ENCODE assay signal across 8 cellular contexts in the genomic region with DNA sequence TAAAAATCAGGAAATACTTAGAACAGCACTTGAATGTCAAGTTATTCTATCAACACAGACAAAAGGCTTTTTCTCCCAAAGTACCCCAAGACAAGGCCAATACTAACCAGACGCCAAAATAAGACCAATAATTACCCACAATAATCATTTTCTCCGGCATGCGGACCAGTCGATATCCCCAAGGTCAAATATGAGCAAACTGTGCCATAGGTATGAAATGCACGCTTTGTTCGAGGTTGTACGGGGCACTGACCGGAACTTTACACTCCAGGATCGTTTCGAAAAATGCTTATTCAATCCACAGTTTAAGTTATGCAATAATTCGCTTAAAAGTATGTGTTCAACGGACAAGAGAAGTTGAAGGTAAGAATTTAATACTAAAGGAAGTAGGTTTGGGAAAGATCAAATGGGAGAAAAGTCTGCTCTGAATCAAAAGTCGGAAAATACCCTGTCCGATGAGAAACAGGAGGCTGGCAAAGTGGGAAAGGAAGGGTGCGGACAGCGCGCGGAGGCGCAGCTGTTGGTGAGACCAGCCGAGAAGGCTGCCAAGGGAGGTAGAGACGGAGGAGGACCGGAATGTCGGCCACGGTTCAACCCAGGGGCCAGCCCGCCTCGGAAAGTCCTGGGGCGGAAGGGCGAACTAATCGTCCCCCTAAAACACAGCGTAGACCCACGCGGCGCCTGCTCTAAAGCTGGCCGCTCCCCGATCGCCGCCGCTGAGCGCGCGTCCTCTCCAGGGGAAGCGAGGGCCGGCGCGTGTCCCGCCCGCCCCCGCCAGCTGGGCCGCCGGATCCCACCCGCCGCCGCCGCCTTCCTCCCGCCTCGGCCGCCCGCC. TPM values are rescaled to one million over a fixed set of nuclear protein-coding genes. Genes with fewer than 3 reads are reported as not detected.
DNase-seq lines count a peak whose midpoint lies in the region; ATAC-seq and TF ChIP-seq lines count a peak whose summit lies in the region.

No MANE protein-coding gene starts in this region.

- no peaks in the 10 kb centered on the region; the same call in 1 of the 2 replicates for H3K9me1 ChIP-seq in IMR-90 (ENCODE audit: insufficient read depth, low read length)

- BruUV-seq in IMR-90 (replicated peaks; lab: Mats Ljungman, UMichigan) = no TSS peak

- H3K9me3 Mint-ChIP-seq in activated CD4-positive, alpha-beta T cell treated with anti-CD3 and anti-CD28 coated beads for 36 hours (ENCODE audit: low read depth) = peaks cover 4% of the 10 kb centered on the region

- H2BK15ac ChIP-seq in IMR-90 (ENCODE audit: low read depth, low read length) = peak overlapping the region; percentile 50; the same call in 2 of the 3 replicates

- H3K4ac ChIP-seq in IMR-90 (ENCODE audit: low read depth, low read length) = peak overlapping the region; percentile 88

- DNase-seq in activated CD4-positive, alpha-beta T cell treated with anti-CD3 and anti-CD28 coated beads for 36 hours = no peak
- DNase-seq in activated CD4-positive, alpha-beta T cell treated with anti-CD3 and anti-CD28 coated beads, Interleukin-2, amount 50 U/mL, for 48 hours = no peak
- DNase-seq in IMR-90 (peak; percentile 42), SHP77 (lab: John Stamatoyannopoulos, UW) (peak; percentile 63 to 70), dorsolateral prefrontal cortex (peak in 4 of 10 donors; percentile 21 to 56 (median 36)), lung (ENCODE audit: low spot score) (peak; percentile 55), thoracic aorta (ENCODE audit: low spot score) (peak; percentile 6)

- peak overlapping the region; percentile 62 for H2BK120ac ChIP-seq in IMR-90 (ENCODE audit: low read depth, low read length)

- H2BK5ac ChIP-seq in IMR-90 (ENCODE audit: low read depth, low read length, poor library complexity, severe bottlenecking) = peak overlapping the region; percentile 85

- peak overlapping the region; percentile 96 for H3K4me3 Mint-ChIP-seq in activated CD4-positive, alpha-beta T cell treated with anti-CD3 and anti-CD28 coated beads for 36 hours

- in situ Hi-C loops in IMR-90 (cut with MboI; ENCODE audit: low sequenced_read_pairs) = no loop called here

- no peak overlapping the region for H2BK20ac ChIP-seq in IMR-90 (ENCODE audit: low read depth, low read length)

- intact Hi-C loops in activated CD4-positive, alpha-beta T cell treated with anti-CD3 and anti-CD28 coated beads for 36 hours (cut with DNase I, micrococcal nuclease) = loop anchor here (1.0 to 10.0 kb wide), 14 partner anchors 26 to 769 kb away; partner anchors contain the start of genes CTBS (in 2 of the 2), RPF1 (in 2 of the 2), SSX2IP (in 2 of the 2) and BCL10 (in 1 of the 2)
- intact Hi-C loops in IMR-90 (cut with micrococcal nuclease) = loop anchor here (1.0 to 5.0 kb wide), 4 partner anchors 69 to 363 kb away; partner anchors contain the start of genes CTBS and PRKACB
- intact Hi-C loops in dorsolateral prefrontal cortex (cut with DNase I) = loop anchor here (2.0 to 10.0 kb wide), 4 partner anchors 27 to 249 kb away; partner anchors contain the start of genes CTBS (in 1 of the 2) and RPF1 (in 1 of the 2)

- H3K36me3 Mint-ChIP-seq in activated CD4-positive, alpha-beta T cell treated with anti-CD3 and anti-CD28 coated beads for 36 hours (ENCODE audit: low read depth) = peaks cover 28% of the 10 kb centered on the region

- peak overlapping the region; percentile 92 for H2AK9ac ChIP-seq in IMR-90 (replicated peaks; ENCODE audit: low read depth, low read length, poor library complexity)

- H3K27me3 ChIP-seq in IMR-90 (ENCODE audit: control insufficient read depth, insufficient read depth, low read length) = no peaks in the 10 kb centered on the region
- H3K27me3 ChIP-seq in dorsolateral prefrontal cortex = no peaks in the 10 kb centered on the region
- no peaks in the 10 kb centered on the region for H3K27me3 ChIP-seq in lung (ENCODE audit: control insufficient read depth, insufficient read depth)
- H3K27me3 ChIP-seq in thoracic aorta (replicated peaks; ENCODE audit: insufficient read depth) = no peaks in the 10 kb centered on the region

- H3K9me3 ChIP-seq in IMR-90 (ENCODE audit: control insufficient read depth, insufficient read depth, low read length) (no peaks in the 10 kb centered on the region), lung (ENCODE audit: control insufficient read depth in 2 of 2, insufficient read depth in 1 of 2, low read length in 1 of 2) (no peaks in the 10 kb centered on the region), thoracic aorta (no peaks in the 10 kb centered on the region)

- H3K4me1 ChIP-seq in IMR-90 (ENCODE audit: control insufficient read depth, insufficient read depth, low read length) (peaks cover 6% of the 10 kb centered on the region; the same call in 1 of the 2 replicates), lung (ENCODE audit: control insufficient read depth in 2 of 2, insufficient read depth in 2 of 2, low read length in 2 of 2) (peaks cover 3 to 25% of the 10 kb centered on the region in 2 donors), thoracic aorta (ENCODE audit: control insufficient read depth in 1 of 2, low read depth in 2 of 2) (peaks cover 36 to 49% of the 10 kb centered on the region in 2 donors)

- 0% methylated on average over 20 of the region's 58 CpGs; no CpG with 5 or more reads in 1 of the 2 experiments for WGBS in IMR-90 (ENCODE audit: extremely low coverage in 2 of 2, insufficient read length in 1 of 2), 2 experiments
- 0 to 1% methylated on average over 48 to 58 of the region's 58 CpGs for WGBS in lung, 2 donors

- H3K9ac ChIP-seq in IMR-90 (ENCODE audit: low read depth, low read length) = peak overlapping the region; percentile 97

- H3K18ac ChIP-seq in IMR-90 (ENCODE audit: low read depth, low read length) = peak overlapping the region; percentile 66

- peak overlapping the region; percentile 40 to 91 for H4K8ac ChIP-seq in IMR-90 (ENCODE audit: low read depth in 2 of 2, low read length in 2 of 2)

- H3K36me3 ChIP-seq in IMR-90 (ENCODE audit: control insufficient read depth, insufficient read depth, low read length) (peaks cover 2% of the 10 kb centered on the region; the same call in 1 of the 2 replicates), lung (ENCODE audit: control insufficient read depth in 2 of 2, insufficient read depth in 2 of 2, low read length in 2 of 2) (no peaks in the 10 kb centered on the region), thoracic aorta (no peaks in the 10 kb centered on the region)

- peak overlapping the region; percentile 95 for H3K27ac ChIP-seq in IMR-90 (ENCODE audit: insufficient read depth, low read length)
- H3K27ac ChIP-seq in dorsolateral prefrontal cortex = peak overlapping the region in 58 of 59 donors; percentile 10 to 97 (median 86)
- H3K27ac ChIP-seq in lung (ENCODE audit: low read depth in 1 of 2, low read length in 1 of 2) = peak overlapping the region; percentile 98 to 99
- peak overlapping the region; percentile 91 to 92 for H3K27ac ChIP-seq in thoracic aorta

- peak overlapping the region; percentile 97 for H3K56ac ChIP-seq in IMR-90 (ENCODE audit: extremely low read depth, insufficient read depth, low read length)

- H3K23ac ChIP-seq in IMR-90 (ENCODE audit: low read depth, low read length) = peak overlapping the region; percentile 86

- H3K14ac ChIP-seq in IMR-90 (replicated peaks; ENCODE audit: low read depth, low read length) = peak overlapping the region; percentile 77

- peaks cover 44% of the 10 kb centered on the region for H4K20me1 ChIP-seq in IMR-90 (ENCODE audit: insufficient read depth, low read length)

- TF ChIP-seq CTCF in IMR-90 (conservative IDR thresholded peaks at IDR 0.05; ENCODE audit: low read depth, low read length) (no peak), dorsolateral prefrontal cortex (IDR thresholded peaks at IDR 0.05 in 54 of 56, conservative IDR thresholded peaks at IDR 0.05 in 2 of 56; ENCODE audit: low read depth in 1 of 56, partially characterized antibody in 56 of 56) (no peak), lung (IDR thresholded peaks at IDR 0.05; ENCODE audit: control extremely low read depth, extremely low read depth) (no peak), thoracic aorta (IDR thresholded peaks at IDR 0.05) (no peak)

- H4K91ac ChIP-seq in IMR-90 (ENCODE audit: insufficient read depth, low read depth, low read length) = peak overlapping the region; percentile 90

- peak overlapping the region; percentile 87 for H2AFZ ChIP-seq in IMR-90 (replicated peaks; ENCODE audit: low read length, poor library complexity)

- H3K79me1 ChIP-seq in IMR-90 (ENCODE audit: low read depth in 1 of 2, low read length in 2 of 2) = peaks cover 5 to 31% of the 10 kb centered on the region in 2 experiments; a peak in 3 of 4 replicates

- H3K4me2 ChIP-seq in IMR-90 (ENCODE audit: low read depth, low read length) = peak overlapping the region; percentile 97

- H4K5ac ChIP-seq in IMR-90 (ENCODE audit: low read depth, low read length) = peak overlapping the region; percentile 78

- peak overlapping the region; percentile 92 for H3K4me3 ChIP-seq in IMR-90 (ENCODE audit: insufficient read depth, low read depth, low read length)
- peak overlapping the region; percentile 68 to 94 (median 84) for H3K4me3 ChIP-seq in dorsolateral prefrontal cortex
- peak overlapping the region; percentile 90 for H3K4me3 ChIP-seq in lung
- peak overlapping the region; percentile 71 for H3K4me3 ChIP-seq in thoracic aorta

- no peak for TF ChIP-seq RAD21 in IMR-90 (IDR thresholded peaks at IDR 0.05; ENCODE audit: low read length)

- CTCF ChIA-PET in activated CD4-positive, alpha-beta T cell treated with anti-CD3 and anti-CD28 coated beads for 36 hours (lab: Charles Lee) = interaction anchor here (0.8 to 2.8 kb wide), 9 partner anchors 16 to 248 kb away, joined by 3 to 11 read pairs (median 5); partner anchors contain the start of genes CTBS and RPF1
- CTCF ChIA-PET in IMR-90 (lab: Yijun Ruan, JAX) = interaction anchor here (0.6 to 1.4 kb wide), 2 partner anchors 25 to 100 kb away, joined by 3 read pairs; no protein-coding TSS in a partner anchor

- ATAC-seq in activated CD4-positive, alpha-beta T cell treated with anti-CD3 and anti-CD28 coated beads for 36 hours = peak; percentile 7
- ATAC-seq in GM21737 (IDR thresholded peaks at IDR 0.05; ENCODE audit: unreplicated experiment) (peak; percentile 30), IMR-90 (ENCODE audit: low read depth) (peak; percentile 59), lung (ENCODE audit: insufficient read depth, low FRiP score) (peak; percentile 66), thoracic aorta (ENCODE audit: insufficient number of reproducible peaks, low FRiP score, low read depth) (peak; percentile 50)

- peak overlapping the region; percentile 100 for H3K27ac Mint-ChIP-seq in activated CD4-positive, alpha-beta T cell treated with anti-CD3 and anti-CD28 coated beads for 36 hours

- dilution Hi-C loops in IMR-90 (cut with HindIII; ENCODE audit: low sequenced_read_pairs, unreplicated experiment) = no loop called here

- H3K4me1 Mint-ChIP-seq in activated CD4-positive, alpha-beta T cell treated with anti-CD3 and anti-CD28 coated beads for 36 hours = peaks cover 35% of the 10 kb centered on the region

- POLR2A ChIA-PET in activated CD4-positive, alpha-beta T cell treated with anti-CD3 and anti-CD28 coated beads for 36 hours (lab: Charles Lee) = interaction anchor here (0.7 to 1.6 kb wide), 9 partner anchors 25 to 361 kb away, joined by 3 to 20 read pairs (median 4); partner anchors contain the start of genes CTBS and PRKACB
- POLR2A ChIA-PET in IMR-90 (lab: Charles Lee; ENCODE audit: unreplicated experiment) = interaction anchor here (0.5 to 1.5 kb wide), 5 partner anchors 22 to 301 kb away, joined by 3 to 10 read pairs (median 5); partner anchors contain the start of gene CTBS

- H2AK5ac ChIP-seq in IMR-90 (ENCODE audit: low read depth, low read length) = peak overlapping the region; percentile 79; the same call in 1 of the 2 replicates

- H3K27me3 Mint-ChIP-seq in activated CD4-positive, alpha-beta T cell treated with anti-CD3 and anti-CD28 coated beads for 36 hours = no peaks in the 10 kb centered on the region

- TF ChIP-seq POLR2A in IMR-90 (IDR thresholded peaks at IDR 0.05; ENCODE audit: low read depth, low read length) = no peak

RNA-seq across cellular contexts. Expression of gene SPATA1, which starts 0.8 kb away (rescaled TPM):
- total RNA-seq in activated CD4-positive, alpha-beta T cell treated with anti-CD3 and anti-CD28 coated beads for 36 hours = 1 to 10 TPM in 1 of 2 experiments, under 1 TPM in 1; 0.61 to 1.4 TPM
- total RNA-seq in IMR-90 (2012; rRNA removed) (under 0.01 and 0.56 TPM in 2 replicates), dorsolateral prefrontal cortex (1 to 10 TPM in 98 of 120 experiments, under 1 TPM in 15, not detected in 7; 0.20 to 5.9 (median 1.9) TPM), lung (1 to 10 TPM; 3.2 to 3.9 TPM), thoracic aorta (1 to 10 TPM in 1 of 2 donors, under 1 TPM in 1; 0.14 to 3.6 TPM)
- polyA plus RNA-seq in IMR-90 (2012; rRNA removed) (0.56 TPM in 1 of 2 replicates, not detected in the other), lung (1 to 10 TPM in 1 of 2 donors, under 1 TPM in 1; 0.71 to 1.7 TPM)
- polyA plus RNA-seq in IMR-90 (2012; cell fraction: cytosol; rRNA removed) = not detected in 2 replicates
- 0.42 TPM in 1 of 2 replicates, not detected in the other for polyA plus RNA-seq in IMR-90 (2012; cell fraction: nucleus; rRNA removed; ENCODE audit: low replicate concordance)

RNA-seq across cellular contexts. Expression of gene GNG5, which starts 1.0 kb away (rescaled TPM):
- 100 to 1,000 TPM; 124 to 159 TPM for total RNA-seq in activated CD4-positive, alpha-beta T cell treated with anti-CD3 and anti-CD28 coated beads for 36 hours
- 30.8 and 36.4 TPM in 2 replicates for total RNA-seq in IMR-90 (2012; rRNA removed)
- 128 and 162 TPM in 2 replicates for polyA plus RNA-seq in IMR-90 (2012; rRNA removed)
- 130 and 137 TPM in 2 replicates for polyA plus RNA-seq in IMR-90 (2012; cell fraction: cytosol; rRNA removed)
- polyA plus RNA-seq in IMR-90 (2012; cell fraction: nucleus; rRNA removed; ENCODE audit: low replicate concordance) = 27.7 and 58.0 TPM in 2 replicates
- total RNA-seq in dorsolateral prefrontal cortex = 10 to 100 TPM in 119 of 120 experiments, 1 to 10 TPM in 1; 8.0 to 50.7 (median 21.2) TPM
- 100 to 1,000 TPM in 1 of 2 donors, 10 to 100 TPM in 1; 60.7 to 115 TPM for total RNA-seq in lung
- polyA plus RNA-seq in lung = 100 to 1,000 TPM; 207 to 263 TPM
- 100 to 1,000 TPM in 1 of 2 donors, 10 to 100 TPM in 1; 87.2 to 128 TPM for total RNA-seq in thoracic aorta

RNA-seq across cellular contexts. Expression of gene RPF1, which starts 26.3 kb away (rescaled TPM):
- 10 to 100 TPM; 59.1 to 70.2 TPM for total RNA-seq in activated CD4-positive, alpha-beta T cell treated with anti-CD3 and anti-CD28 coated beads for 36 hours
- total RNA-seq in IMR-90 (2012; rRNA removed) (30.3 and 45.3 TPM in 2 replicates), dorsolateral prefrontal cortex (10 to 100 TPM; 11.8 to 23.8 (median 18.5) TPM), lung (10 to 100 TPM; 22.2 to 47.2 TPM), thoracic aorta (10 to 100 TPM; 17.9 to 33.2 TPM)
- polyA plus RNA-seq in IMR-90 (2012; rRNA removed) (27.2 and 28.4 TPM in 2 replicates), lung (10 to 100 TPM; 25.2 to 35.2 TPM)
- 12.7 and 42.8 TPM in 2 replicates for polyA plus RNA-seq in IMR-90 (2012; cell fraction: cytosol; rRNA removed)
- 3.8 and 13.9 TPM in 2 replicates for polyA plus RNA-seq in IMR-90 (2012; cell fraction: nucleus; rRNA removed; ENCODE audit: low replicate concordance)

Comparison
In these comparisons a context has a peak if more than half of its experiments do, and no peak if none do; other contexts are left out.
1. ATAC-seq: peak in every context shown above with its lines; median percentile 66 in lung; 59 in IMR-90; 50 in thoracic aorta; 30 in GM21737; 7 in activated CD4-positive, alpha-beta T cell treated with anti-CD3 and anti-CD28 coated beads for 36 hours.
2. DNase-seq: peak in IMR-90 (single experiment), SHP77 (2 of 2), lung (single experiment) and thoracic aorta (single experiment); none in activated CD4-positive, alpha-beta T cell treated with anti-CD3 and anti-CD28 coated beads for 36 hours (single experiment) and activated CD4-positive, alpha-beta T cell treated with anti-CD3 and anti-CD28 coated beads, Interleukin-2, amount 50 U/mL, for 48 hours (0 of 2).
3. Peak in every context shown above with its lines, with median percentiles within 50 percentile points of each other: H3K27ac ChIP-seq and H3K4me3 ChIP-seq.